13 cellular contexts compared by ENCODE assay signal in genomic region chr10:61283066-61283465, GRCh38.
A peak's percentile ranks its signal among the peaks of the same experiment; 100 is the strongest.
DNase-seq lines count a peak whose midpoint lies in the region; ATAC-seq lines count a peak whose summit lies in the region.
"Had no signal": no experiment of that assay in that cellular context is flagged by ENCODE, and none has a peak within 500 bp of the region (broad histone marks: within the 10 kb centered on the region; RNA-seq: fewer than 3 reads in every experiment).

No MANE protein-coding gene starts in this region.

- H3K4me3 Mint-ChIP-seq in activated T-cell treated with anti-CD3 and anti-CD28 coated beads, Interleukin-2, amount 50 U/mL, for 72 hours = no peak overlapping the region
- H3K4me3 Mint-ChIP-seq in activated T-cell treated with anti-CD3 and anti-CD28 coated beads, Interleukin-2, amount 50 U/mL, for 24 hours = no peak overlapping the region
- H3K4me3 Mint-ChIP-seq in stimulated activated effector memory CD8-positive, alpha-beta T cell treated with anti-CD3 and anti-CD28 coated beads, Interleukin-12 subunit alpha, Interleukin-12 subunit beta, amount 100 ng/mL, for 72 hours = no peak overlapping the region

- H3K4me1 ChIP-seq in GM23248 (ENCODE audit: insufficient read depth) = peaks cover 6% of the 10 kb centered on the region

- H3K27me3 ChIP-seq in GM23248 (replicated peaks; ENCODE audit: insufficient read depth) = no peaks in the 10 kb centered on the region

- DNase-seq in activated T-cell treated with anti-CD3 and anti-CD28 coated beads, Interleukin-2, amount 50 U/mL, for 72 hours = peak; percentile 10 to 18
- no peak for DNase-seq in activated T-cell treated with anti-CD3 and anti-CD28 coated beads, Interleukin-2, amount 50 U/mL, for 24 hours
- DNase-seq in GM23248 = peak; percentile 53
- peak; percentile 42 for DNase-seq in amniotic epithelial cell (ENCODE audit: low read depth)
- DNase-seq in stimulated activated effector memory CD8-positive, alpha-beta T cell treated with anti-CD3 and anti-CD28 coated beads, Interleukin-12 subunit alpha, Interleukin-12 subunit beta, amount 100 ng/mL, for 72 hours (ENCODE audit: low spot score in 2 of 2) = no peak
- no peak for DNase-seq in HPDE6-E6E7 (ENCODE audit: extremely low spot score)
- DNase-seq in inferior parietal cortex (ENCODE audit: extremely low spot score) = no peak
- DNase-seq: ACHN; CD4-positive, CD25-positive, alpha-beta regulatory T cell; KG1; NCI-H1092 treated with DMSO at 0.1 percent for 48 hours; NCI-H1694; NCI-H524 had no signal

- H3K4me1 Mint-ChIP-seq in activated T-cell treated with anti-CD3 and anti-CD28 coated beads, Interleukin-2, amount 50 U/mL, for 72 hours (ENCODE audit: low read depth) = peaks cover 25% of the 10 kb centered on the region
- H3K4me1 Mint-ChIP-seq in activated T-cell treated with anti-CD3 and anti-CD28 coated beads, Interleukin-2, amount 50 U/mL, for 24 hours (ENCODE audit: low read depth) = peaks cover 26% of the 10 kb centered on the region
- H3K4me1 Mint-ChIP-seq in stimulated activated effector memory CD8-positive, alpha-beta T cell treated with anti-CD3 and anti-CD28 coated beads, Interleukin-12 subunit alpha, Interleukin-12 subunit beta, amount 100 ng/mL, for 72 hours = peaks cover 9% of the 10 kb centered on the region

- no peaks in the 10 kb centered on the region for H3K9me3 ChIP-seq in GM23248 (ENCODE audit: low read depth)

- in situ Hi-C loops in GM23248 (cut with MboI) = loop anchor here (10.0 kb wide), 2 partner anchors 452 to 468 kb away; no protein-coding TSS in a partner anchor

- H3K4me2 ChIP-seq in GM23248 (ENCODE audit: unreplicated experiment) = no peak overlapping the region

- peak; percentile 33 to 60 for ATAC-seq in activated T-cell treated with anti-CD3 and anti-CD28 coated beads, Interleukin-2, amount 50 U/mL, for 72 hours (replicated peaks in 1 of 2)
- peak; percentile 43 for ATAC-seq in stimulated activated effector memory CD8-positive, alpha-beta T cell treated with anti-CD3 and anti-CD28 coated beads, Interleukin-12 subunit alpha, Interleukin-12 subunit beta, amount 100 ng/mL, for 72 hours

- no peaks in the 10 kb centered on the region for H3K9me3 Mint-ChIP-seq in activated T-cell treated with anti-CD3 and anti-CD28 coated beads, Interleukin-2, amount 50 U/mL, for 72 hours
- H3K9me3 Mint-ChIP-seq in activated T-cell treated with anti-CD3 and anti-CD28 coated beads, Interleukin-2, amount 50 U/mL, for 24 hours = no peaks in the 10 kb centered on the region
- H3K9me3 Mint-ChIP-seq in stimulated activated effector memory CD8-positive, alpha-beta T cell treated with anti-CD3 and anti-CD28 coated beads, Interleukin-12 subunit alpha, Interleukin-12 subunit beta, amount 100 ng/mL, for 72 hours = peaks cover 4% of the 10 kb centered on the region

- H3F3A ChIP-seq in GM23248 (ENCODE audit: insufficient read depth) = 0 out of 2 replicates have a peak, but pooled peaks cover 12% of the 10 kb centered on the region

- H3K27ac ChIP-seq in GM23248 = no peak overlapping the region

- H3K9me2 ChIP-seq in GM23248 (ENCODE audit: insufficient read depth) = no peaks in the 10 kb centered on the region

- H2AFZ ChIP-seq in GM23248 = no peak overlapping the region

- no peaks in the 10 kb centered on the region for H3K27me3 Mint-ChIP-seq in activated T-cell treated with anti-CD3 and anti-CD28 coated beads, Interleukin-2, amount 50 U/mL, for 72 hours (ENCODE audit: low read depth)
- H3K27me3 Mint-ChIP-seq in activated T-cell treated with anti-CD3 and anti-CD28 coated beads, Interleukin-2, amount 50 U/mL, for 24 hours = no peaks in the 10 kb centered on the region
- H3K27me3 Mint-ChIP-seq: CD4-positive, CD25-positive, alpha-beta regulatory T cell had no signal

- no peaks in the 10 kb centered on the region for H3K79me2 ChIP-seq in GM23248 (ENCODE audit: insufficient read depth)

- no peak overlapping the region for H3K9ac ChIP-seq in GM23248

- no peaks in the 10 kb centered on the region for H3K36me3 Mint-ChIP-seq in activated T-cell treated with anti-CD3 and anti-CD28 coated beads, Interleukin-2, amount 50 U/mL, for 72 hours (ENCODE audit: insufficient read depth in 2 of 2)
- no peaks in the 10 kb centered on the region for H3K36me3 Mint-ChIP-seq in activated T-cell treated with anti-CD3 and anti-CD28 coated beads, Interleukin-2, amount 50 U/mL, for 24 hours (ENCODE audit: low read depth)
- H3K36me3 Mint-ChIP-seq in stimulated activated effector memory CD8-positive, alpha-beta T cell treated with anti-CD3 and anti-CD28 coated beads, Interleukin-12 subunit alpha, Interleukin-12 subunit beta, amount 100 ng/mL, for 72 hours = no peaks in the 10 kb centered on the region
- H3K36me3 Mint-ChIP-seq: CD4-positive, CD25-positive, alpha-beta regulatory T cell had no signal

- H4K20me1 ChIP-seq in GM23248 (ENCODE audit: insufficient read depth) = no peaks in the 10 kb centered on the region

- no peaks in the 10 kb centered on the region for H3K36me3 ChIP-seq in GM23248 (ENCODE audit: low read depth)

- no peak overlapping the region for H3K4me3 ChIP-seq in GM23248

- no peak overlapping the region for H3K27ac Mint-ChIP-seq in activated T-cell treated with anti-CD3 and anti-CD28 coated beads, Interleukin-2, amount 50 U/mL, for 72 hours
- H3K27ac Mint-ChIP-seq in activated T-cell treated with anti-CD3 and anti-CD28 coated beads, Interleukin-2, amount 50 U/mL, for 24 hours = no peak overlapping the region
- no peak overlapping the region for H3K27ac Mint-ChIP-seq in stimulated activated effector memory CD8-positive, alpha-beta T cell treated with anti-CD3 and anti-CD28 coated beads, Interleukin-12 subunit alpha, Interleukin-12 subunit beta, amount 100 ng/mL, for 72 hours
- H3K27ac Mint-ChIP-seq: CD4-positive, CD25-positive, alpha-beta regulatory T cell had no signal

- WGBS in GM23248 (ENCODE audit: low coverage in 1 of 2, low lambda C conversion rate in 2 of 2, missing lambda C conversion rate in 2 of 2), 2 experiments = 83 to 87% methylated on average over 2 of the region's 2 CpGs

Comparison
In these comparisons a context has a peak if more than half of its experiments do, and no peak if none do; other contexts are left out.
1. DNase-seq: peak in activated T-cell treated with anti-CD3 and anti-CD28 coated beads, Interleukin-2, amount 50 U/mL, for 72 hours (2 of 2), GM23248 (single experiment) and amniotic epithelial cell (single experiment); none in activated T-cell treated with anti-CD3 and anti-CD28 coated beads, Interleukin-2, amount 50 U/mL, for 24 hours (single experiment), stimulated activated effector memory CD8-positive, alpha-beta T cell treated with anti-CD3 and anti-CD28 coated beads, Interleukin-12 subunit alpha, Interleukin-12 subunit beta, amount 100 ng/mL, for 72 hours (0 of 2), HPDE6-E6E7 (single experiment) and inferior parietal cortex (single experiment).